ENCODE assay signal across 8 cellular contexts in the genomic region with DNA sequence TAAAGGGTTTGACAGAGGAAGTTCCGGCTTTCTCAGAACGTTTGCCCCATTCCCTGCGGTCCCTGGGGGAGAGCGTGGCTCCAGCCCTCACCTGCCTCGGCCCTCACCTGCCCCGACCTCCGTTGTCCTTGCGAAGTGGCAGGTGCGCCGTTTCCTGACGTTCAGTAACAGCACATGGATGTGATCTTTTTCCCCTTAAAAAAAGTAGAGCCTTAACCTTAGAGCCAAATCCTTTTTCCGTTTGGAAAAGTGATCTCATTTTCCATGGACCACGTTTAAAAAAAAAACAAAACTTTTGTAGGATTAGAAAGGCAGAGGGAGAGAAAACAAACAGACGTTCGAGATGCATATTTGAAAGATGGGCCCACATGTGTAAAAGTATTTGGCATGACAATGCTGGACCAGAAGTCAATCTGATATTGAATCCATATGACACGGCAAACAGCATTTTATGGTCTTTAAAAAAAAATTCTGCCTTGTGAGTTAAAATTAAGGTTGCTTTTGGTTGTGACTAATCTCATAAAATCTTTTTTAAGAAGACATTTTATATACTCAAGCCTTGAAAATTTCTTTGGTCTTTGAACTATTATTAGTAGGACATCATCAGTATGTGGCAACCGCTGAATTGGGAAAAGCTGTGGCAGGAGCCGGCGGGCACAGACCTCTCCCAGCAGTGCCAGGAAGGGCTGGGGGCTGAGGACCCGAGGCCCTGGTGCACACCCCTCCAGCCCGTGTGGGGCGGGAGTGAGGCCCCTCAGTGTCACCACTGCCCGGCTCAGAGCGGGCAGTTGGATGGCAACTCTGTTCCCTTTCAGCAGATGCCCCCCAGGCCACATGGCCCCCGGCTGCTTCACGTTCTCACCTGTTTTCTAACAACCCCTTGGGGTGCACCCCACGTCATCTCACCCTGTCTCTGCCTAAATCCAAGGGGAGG. TPM values are rescaled to one million over a fixed set of nuclear protein-coding genes. Genes with fewer than 3 reads are reported as not detected.
A peak's percentile ranks its signal among the peaks of the same experiment; 100 is the strongest.
DNase-seq lines count a peak whose midpoint lies in the region; ATAC-seq, FAIRE-seq and TF ChIP-seq lines count a peak whose summit lies in the region.

No MANE protein-coding gene starts in this region.

- peaks cover 37% of the 10 kb centered on the region for H3K4me1 Mint-ChIP-seq in stimulated activated naive CD8-positive, alpha-beta T cell treated with anti-CD3 and anti-CD28 coated beads, Interleukin-15, Interleukin-2, amounts not matched to agents 100 ng/mL and 50 ng/mL, for 24 hours (ENCODE audit: low read depth)
- peaks cover 18% of the 10 kb centered on the region for H3K4me1 Mint-ChIP-seq in activated T-helper 17 cell treated with anti-CD3 and anti-CD28 coated beads, Interleukin-2, amount 50 U/mL, for 72 hours

- peak overlapping the region; percentile 88 for H3K27ac Mint-ChIP-seq in stimulated activated naive CD8-positive, alpha-beta T cell treated with anti-CD3 and anti-CD28 coated beads, Interleukin-15, Interleukin-2, amounts not matched to agents 100 ng/mL and 50 ng/mL, for 24 hours
- H3K27ac Mint-ChIP-seq in activated T-helper 17 cell treated with anti-CD3 and anti-CD28 coated beads, Interleukin-2, amount 50 U/mL, for 72 hours, result peak overlapping the region; percentile 92

- H3K36me3 ChIP-seq in lower lobe of right lung, result no peaks in the 10 kb centered on the region
- H3K36me3 ChIP-seq in small intestine (ENCODE audit: control insufficient read depth in 2 of 2, insufficient read depth in 2 of 2, low read length in 2 of 2), result no peaks in the 10 kb centered on the region

- peaks cover 31% of the 10 kb centered on the region for H3K4me1 ChIP-seq in lower lobe of right lung
- no peaks in the 10 kb centered on the region for H3K4me1 ChIP-seq in small intestine (ENCODE audit: control insufficient read depth in 2 of 2, insufficient read depth in 1 of 2, low read depth in 1 of 2, low read length in 1 of 2)

- H3K27me3 ChIP-seq in lower lobe of right lung (ENCODE audit: low read depth) (no peaks in the 10 kb centered on the region), small intestine (ENCODE audit: control insufficient read depth in 2 of 2, insufficient read depth in 2 of 2, low read length in 2 of 2) (peaks cover 0 to 2% of the 10 kb centered on the region in 2 donors)

- H3K27ac ChIP-seq in lower lobe of right lung, result peak overlapping the region; percentile 85
- peak overlapping the region in 1 of 2 donors; percentile 62 for H3K27ac ChIP-seq in small intestine (ENCODE audit: low read depth in 1 of 2, low read length in 1 of 2)

- intact Hi-C loops in lower lobe of right lung (cut with DNase I), result no loop called here

- H3K9me3 ChIP-seq in lower lobe of right lung, result no peaks in the 10 kb centered on the region
- no peaks in the 10 kb centered on the region for H3K9me3 ChIP-seq in small intestine (ENCODE audit: control insufficient read depth, low read depth)

- H3K36me3 Mint-ChIP-seq in stimulated activated naive CD8-positive, alpha-beta T cell treated with anti-CD3 and anti-CD28 coated beads, Interleukin-15, Interleukin-2, amounts not matched to agents 100 ng/mL and 50 ng/mL, for 24 hours (ENCODE audit: low read depth), result peaks cover 24% of the 10 kb centered on the region
- H3K36me3 Mint-ChIP-seq in activated T-helper 17 cell treated with anti-CD3 and anti-CD28 coated beads, Interleukin-2, amount 50 U/mL, for 72 hours (ENCODE audit: low read depth), result peaks cover 40% of the 10 kb centered on the region

- H3K4me3 ChIP-seq in lower lobe of right lung, result peak overlapping the region; percentile 38
- H3K4me3 ChIP-seq in small intestine (ENCODE audit: low read depth in 1 of 2, low read length in 2 of 2), result no peak overlapping the region

- no peak for ATAC-seq in stimulated activated naive CD8-positive, alpha-beta T cell treated with anti-CD3 and anti-CD28 coated beads, Interleukin-15, Interleukin-2, amounts not matched to agents 100 U/mL and 50 U/mL, for 24 hours
- ATAC-seq in HG03342 (IDR thresholded peaks at IDR 0.05; ENCODE audit: unreplicated experiment) (peak; percentile 15), lower lobe of right lung (peak; percentile 15 to 47)
- no peak for ATAC-seq in activated T-helper 17 cell treated with anti-CD3 and anti-CD28 coated beads, Interleukin-2, amount 50 U/mL, for 72 hours (replicated peaks)

- no peaks in the 10 kb centered on the region for H3K9me3 Mint-ChIP-seq in stimulated activated naive CD8-positive, alpha-beta T cell treated with anti-CD3 and anti-CD28 coated beads, Interleukin-15, Interleukin-2, amounts not matched to agents 100 ng/mL and 50 ng/mL, for 24 hours
- no peaks in the 10 kb centered on the region for H3K9me3 Mint-ChIP-seq in activated T-helper 17 cell treated with anti-CD3 and anti-CD28 coated beads, Interleukin-2, amount 50 U/mL, for 72 hours

- no peak for TF ChIP-seq CTCF in lower lobe of right lung (IDR thresholded peaks at IDR 0.05)

- DNase-seq in stimulated activated naive CD8-positive, alpha-beta T cell treated with anti-CD3 and anti-CD28 coated beads, Interleukin-15, Interleukin-2, amounts not matched to agents 100 U/mL and 50 U/mL, for 24 hours, result no peak
- DNase-seq in lower lobe of right lung, result no peak
- DNase-seq in stimulated activated CD4-positive, alpha-beta T cell treated with anti-CD3 and anti-CD28 coated beads, Interleukin-4, amount 100 ng/mL, for 4 hours, result no peak
- DNase-seq in putamen (ENCODE audit: low spot score), result no peak
- no peak for DNase-seq in small intestine

- WGBS in small intestine, 3 donors, result 47 to 58% (median 47%) methylated on average over 27 of the region's 27 CpGs

- FAIRE-seq in small intestine (lab: Jason Lieb, UNC), result no peak

- H3K27me3 Mint-ChIP-seq in stimulated activated naive CD8-positive, alpha-beta T cell treated with anti-CD3 and anti-CD28 coated beads, Interleukin-15, Interleukin-2, amounts not matched to agents 100 ng/mL and 50 ng/mL, for 24 hours, result peaks cover 17% of the 10 kb centered on the region
- H3K27me3 Mint-ChIP-seq in activated T-helper 17 cell treated with anti-CD3 and anti-CD28 coated beads, Interleukin-2, amount 50 U/mL, for 72 hours, result peaks cover 13% of the 10 kb centered on the region

- peak overlapping the region; percentile 47 for H3K4me3 Mint-ChIP-seq in stimulated activated naive CD8-positive, alpha-beta T cell treated with anti-CD3 and anti-CD28 coated beads, Interleukin-15, Interleukin-2, amounts not matched to agents 100 ng/mL and 50 ng/mL, for 24 hours
- peak overlapping the region; percentile 68 for H3K4me3 Mint-ChIP-seq in activated T-helper 17 cell treated with anti-CD3 and anti-CD28 coated beads, Interleukin-2, amount 50 U/mL, for 72 hours

RNA-seq across cellular contexts. Expression of gene EXOC3, which starts 42.4 kb away (rescaled TPM):
- 10 to 100 TPM; 78.3 to 93.6 TPM for total RNA-seq in activated T-helper 17 cell treated with anti-CD3 and anti-CD28 coated beads, Interleukin-2, amount 50 U/mL, for 72 hours
- 58.9 TPM for total RNA-seq in lower lobe of right lung
- 10 to 100 TPM; 47.2 to 85.7 (median 70.5) TPM for polyA plus RNA-seq in small intestine

Comparison
In these comparisons a context has a peak if more than half of its experiments do, and no peak if none do; other contexts are left out.
1. ATAC-seq: peak in HG03342 (single experiment) and lower lobe of right lung (2 of 2); none in stimulated activated naive CD8-positive, alpha-beta T cell treated with anti-CD3 and anti-CD28 coated beads, Interleukin-15, Interleukin-2, amounts not matched to agents 100 U/mL and 50 U/mL, for 24 hours (single experiment) and activated T-helper 17 cell treated with anti-CD3 and anti-CD28 coated beads, Interleukin-2, amount 50 U/mL, for 72 hours (single experiment).